8 cellular contexts compared by ENCODE assay signal in genomic region chr16:30053376-30054015, GRCh38. TPM values are rescaled to one million over a fixed set of nuclear protein-coding genes. Genes with fewer than 3 reads are reported as not detected.
DNase-seq lines count a peak whose midpoint lies in the region; ATAC-seq, FAIRE-seq and TF ChIP-seq lines count a peak whose summit lies in the region.

No MANE protein-coding gene starts in this region.

- FAIRE-seq in GM19239 (lab: Jason Lieb, UNC) = no peak

- H3K4me3 Mint-ChIP-seq in chondrocyte (ENCODE audit: unreplicated experiment) = peak overlapping the region; percentile 85

- H3K36me3 ChIP-seq in mesendoderm (ENCODE audit: control insufficient read depth, insufficient read depth, low read length) (no peaks in the 10 kb centered on the region), aorta (ENCODE audit: control insufficient read depth in 1 of 2, insufficient read depth in 2 of 2, low read length in 1 of 2) (no peaks in the 10 kb centered on the region)

- H3K27ac ChIP-seq in mesendoderm (ENCODE audit: low read depth, low read length) (no peak overlapping the region), aorta (ENCODE audit: low read depth in 1 of 2, low read length in 2 of 2) (no peak overlapping the region)

- no peak overlapping the region for H3K4ac ChIP-seq in mesendoderm (ENCODE audit: low read depth, low read length)

- no peaks in the 10 kb centered on the region for H3K9me3 Mint-ChIP-seq in chondrocyte (ENCODE audit: low read depth)

- no peak for TF ChIP-seq CTCF in chondrocyte (IDR thresholded peaks at IDR 0.05)

- no peak overlapping the region for H3K23ac ChIP-seq in mesendoderm (ENCODE audit: low read length)

- H3K36me3 Mint-ChIP-seq in chondrocyte (ENCODE audit: low read depth) = no peaks in the 10 kb centered on the region

- H3K9ac ChIP-seq in mesendoderm (ENCODE audit: low read length) = peak overlapping the region; percentile 60

- H3K79me2 ChIP-seq in mesendoderm (ENCODE audit: control insufficient read depth, insufficient read depth, low read length) = no peaks in the 10 kb centered on the region

- no peak overlapping the region for H2BK5ac ChIP-seq in mesendoderm (ENCODE audit: low read length)

- DNase-seq in NCI-H510A treated with DMSO at 0.1 percent for 48 hours (lab: John Stamatoyannopoulos, UW) (peak; percentile 49), NCI-H510A (lab: John Stamatoyannopoulos, UW) (no peak), NAMALWA (ENCODE audit: low spot score) (peak; percentile 20), chondrocyte (ENCODE audit: low spot score) (no peak), mesendoderm (peak; percentile 86), aorta (peak in 1 of 2 donors; percentile 60), SK-N-DZ (ENCODE audit: low spot score) (no peak), GM19239 (ENCODE audit: insufficient read length, low spot score) (no peak)

- H4K5ac ChIP-seq in mesendoderm (ENCODE audit: low read length) = no peak overlapping the region

- ATAC-seq in aorta (ENCODE audit: low FRiP score) = peak; percentile 46

- WGBS in mesendoderm (ENCODE audit: extremely low coverage, insufficient coverage, low lambda C conversion rate) = no CpG with 5 or more reads among the region's 19 CpGs
- 2% methylated on average over 18 to 19 of the region's 19 CpGs for WGBS in aorta, 2 donors

- H3K4me1 ChIP-seq in mesendoderm (ENCODE audit: control insufficient read depth, low read depth, low read length) (no peaks in the 10 kb centered on the region), aorta (ENCODE audit: control insufficient read depth in 1 of 2, insufficient read depth in 2 of 2, low read length in 2 of 2) (no peaks in the 10 kb centered on the region)

- peak overlapping the region; percentile 85 for H3K56ac ChIP-seq in mesendoderm (ENCODE audit: low read length)

- intact Hi-C loops in aorta (cut with DNase I) = no loop called here

- H3K4me2 ChIP-seq in mesendoderm (ENCODE audit: low read length) = peak overlapping the region; percentile 59

- no peak overlapping the region for H2BK15ac ChIP-seq in mesendoderm (replicated peaks; ENCODE audit: low read depth)

- H3K27ac Mint-ChIP-seq in chondrocyte (ENCODE audit: unreplicated experiment) = peak overlapping the region; percentile 86

- no peak overlapping the region for H3K18ac ChIP-seq in mesendoderm (ENCODE audit: low read length)

- no peak overlapping the region for H2AK5ac ChIP-seq in mesendoderm (ENCODE audit: low read length)

- no peak overlapping the region for H2BK120ac ChIP-seq in mesendoderm (ENCODE audit: low read depth, low read length)

- H4K8ac ChIP-seq in mesendoderm (ENCODE audit: low read depth, low read length) = no peak overlapping the region

- H3K9me3 ChIP-seq in aorta (ENCODE audit: control insufficient read depth, low read length) = no peaks in the 10 kb centered on the region

- H3K79me1 ChIP-seq in mesendoderm (ENCODE audit: low read length) = no peaks in the 10 kb centered on the region

- no peaks in the 10 kb centered on the region for H3K27me3 Mint-ChIP-seq in chondrocyte (ENCODE audit: low read depth)

- H3K27me3 ChIP-seq in mesendoderm (ENCODE audit: insufficient read depth, low read length, poor library complexity) (no peaks in the 10 kb centered on the region), aorta (ENCODE audit: control insufficient read depth in 1 of 2, insufficient read depth in 2 of 2, low read length in 1 of 2) (no peaks in the 10 kb centered on the region)

- H3K4me3 ChIP-seq in mesendoderm (ENCODE audit: low read length) (peak overlapping the region; percentile 55), aorta (ENCODE audit: low read length in 2 of 2) (peak overlapping the region; percentile 2 to 52)

- H3K4me1 Mint-ChIP-seq in chondrocyte (ENCODE audit: low read depth) = peaks cover 22% of the 10 kb centered on the region

RNA-seq across cellular contexts. Expression of gene ALDOA, which starts 12.1 kb away (rescaled TPM):
- 865 to 1,101 TPM (median 1,094 TPM) in 3 replicates for total RNA-seq in chondrocyte
- 759 TPM for polyA plus RNA-seq in mesendoderm (2013, experiment 1 of 2)
- 778 TPM for polyA plus RNA-seq in mesendoderm (2013, experiment 2 of 2)
- 100 to 1,000 TPM; 791 to 861 TPM for total RNA-seq in aorta
- polyA plus RNA-seq in aorta = 100 to 1,000 TPM; 494 to 621 TPM
- polyA plus RNA-seq in SK-N-DZ (2014; cell fraction: cytosol; rRNA removed) = 834 and 905 TPM in 2 replicates
- 282 and 332 TPM in 2 replicates for polyA plus RNA-seq in SK-N-DZ (2014; cell fraction: nucleus; rRNA removed)

RNA-seq across cellular contexts. Expression of gene PPP4C, which starts 22.3 kb away (rescaled TPM):
- 81.0 to 90.3 TPM (median 84.7 TPM) in 3 replicates for total RNA-seq in chondrocyte
- polyA plus RNA-seq in mesendoderm (2013, experiment 1 of 2) = 94.2 TPM
- polyA plus RNA-seq in mesendoderm (2013, experiment 2 of 2) = 93.5 TPM
- total RNA-seq in aorta = 10 to 100 TPM; 50.2 to 51.0 TPM
- 10 to 100 TPM; 58.0 to 70.3 TPM for polyA plus RNA-seq in aorta
- 143 and 189 TPM in 2 replicates for polyA plus RNA-seq in SK-N-DZ (2014; cell fraction: cytosol; rRNA removed)
- 132 and 167 TPM in 2 replicates for polyA plus RNA-seq in SK-N-DZ (2014; cell fraction: nucleus; rRNA removed)

RNA-seq across cellular contexts. Expression of gene TLCD3B, which starts 22.4 kb away (rescaled TPM):
- total RNA-seq in chondrocyte (0.28 to 0.77 TPM (median 0.44 TPM) in 3 replicates), aorta (not detected)
- polyA plus RNA-seq in mesendoderm (2013, experiment 1 of 2) = 3.4 TPM
- 3.9 TPM for polyA plus RNA-seq in mesendoderm (2013, experiment 2 of 2)
- not detected for polyA plus RNA-seq in aorta
- 20.1 and 22.4 TPM in 2 replicates for polyA plus RNA-seq in SK-N-DZ (2014; cell fraction: cytosol; rRNA removed)
- 46.9 and 66.3 TPM in 2 replicates for polyA plus RNA-seq in SK-N-DZ (2014; cell fraction: nucleus; rRNA removed)

RNA-seq across cellular contexts. Expression of gene C16orf92, which starts 30.5 kb away (rescaled TPM):
- total RNA-seq in chondrocyte (not detected in 3 replicates), aorta (not detected)
- not detected for polyA plus RNA-seq in mesendoderm (2013, experiment 1 of 2)
- polyA plus RNA-seq in mesendoderm (2013, experiment 2 of 2) = not detected
- not detected for polyA plus RNA-seq in aorta
- not detected in 2 replicates for polyA plus RNA-seq in SK-N-DZ (2014; cell fraction: cytosol; rRNA removed)
- not detected in 2 replicates for polyA plus RNA-seq in SK-N-DZ (2014; cell fraction: nucleus; rRNA removed)

RNA-seq across cellular contexts. Expression of gene TBX6, which starts 38.2 kb away (rescaled TPM):
- total RNA-seq in chondrocyte (0.34 to 0.59 TPM (median 0.55 TPM) in 3 replicates), aorta (1 to 10 TPM in 1 of 2 donors, under 1 TPM in 1; 0.62 to 1.4 TPM)
- polyA plus RNA-seq in mesendoderm (2013, experiment 1 of 2) = 2.4 TPM
- 2.1 TPM for polyA plus RNA-seq in mesendoderm (2013, experiment 2 of 2)
- 1 to 10 TPM in 1 of 2 donors, not detected in 1; 1.7 TPM for polyA plus RNA-seq in aorta
- polyA plus RNA-seq in SK-N-DZ (2014; cell fraction: cytosol; rRNA removed) = 4.4 and 5.4 TPM in 2 replicates
- polyA plus RNA-seq in SK-N-DZ (2014; cell fraction: nucleus; rRNA removed) = 6.4 and 6.9 TPM in 2 replicates

Comparison
In these comparisons a context has a peak if more than half of its experiments do, and no peak if none do; other contexts are left out.
1. DNase-seq: peak in NCI-H510A treated with DMSO at 0.1 percent for 48 hours (single experiment), NAMALWA (single experiment) and mesendoderm (single experiment); none in NCI-H510A (single experiment), chondrocyte (single experiment), SK-N-DZ (single experiment) and GM19239 (single experiment).